Comparison of ENCODE assay signal across 9 cellular contexts in genomic region chr11:87421422-87421821, GRCh38.
DNase-seq lines count a peak whose midpoint lies in the region; ATAC-seq, FAIRE-seq and TF ChIP-seq lines count a peak whose summit lies in the region.
"Had no signal": no experiment of that assay in that cellular context is flagged by ENCODE, and none has a peak within 500 bp of the region (broad histone marks: within the 10 kb centered on the region; RNA-seq: fewer than 3 reads in every experiment).

No MANE protein-coding gene starts in this region.

- intact Hi-C loops in activated CD8-positive, alpha-beta T cell treated with anti-CD3 and anti-CD28 coated beads for 36 hours (cut with micrococcal nuclease), result loop anchor here (1.0 to 5.0 kb wide), 2 partner anchors 69 to 484 kb away; no protein-coding TSS in a partner anchor

- no peak overlapping the region for H3K27ac Mint-ChIP-seq in activated CD8-positive, alpha-beta T cell treated with anti-CD3 and anti-CD28 coated beads for 36 hours

- H3K4me3 Mint-ChIP-seq in activated CD8-positive, alpha-beta T cell treated with anti-CD3 and anti-CD28 coated beads for 36 hours, result no peak overlapping the region

- ATAC-seq in GM19452 (IDR thresholded peaks at IDR 0.05; ENCODE audit: unreplicated experiment) (peak; percentile 77), HG03432 (IDR thresholded peaks at IDR 0.05; ENCODE audit: unreplicated experiment) (peak; percentile 93), omental fat pad (ENCODE audit: low FRiP score) (peak; percentile 87)
- peak; percentile 58 for ATAC-seq in activated CD8-positive, alpha-beta T cell treated with anti-CD3 and anti-CD28 coated beads for 36 hours

- peaks cover 2% of the 10 kb centered on the region for H3K27me3 Mint-ChIP-seq in activated CD8-positive, alpha-beta T cell treated with anti-CD3 and anti-CD28 coated beads for 36 hours

- CTCF ChIA-PET in activated CD8-positive, alpha-beta T cell treated with anti-CD3 and anti-CD28 coated beads for 36 hours (lab: Charles Lee), result interaction anchor here (0.9 to 8.6 kb wide), 28 partner anchors 9 to 552 kb away, joined by 3 to 108 read pairs (median 5); no protein-coding TSS in a partner anchor

- POLR2A ChIA-PET in activated CD8-positive, alpha-beta T cell treated with anti-CD3 and anti-CD28 coated beads for 36 hours (lab: Charles Lee), result no interaction called here

- FAIRE-seq in frontal cortex (lab: Jason Lieb, UNC), result no peak
- FAIRE-seq: colon had no signal

- no peaks in the 10 kb centered on the region for H3K4me1 Mint-ChIP-seq in activated CD8-positive, alpha-beta T cell treated with anti-CD3 and anti-CD28 coated beads for 36 hours (ENCODE audit: low read depth)

- peak; percentile 68 for TF ChIP-seq CTCF in activated CD8-positive, alpha-beta T cell treated with anti-CD3 and anti-CD28 coated beads for 36 hours (IDR thresholded peaks at IDR 0.05)
- TF ChIP-seq CTCF in omental fat pad (IDR thresholded peaks at IDR 0.05), result peak in 2 of 3 donors; percentile 12 to 54

- no peaks in the 10 kb centered on the region for H3K9me3 Mint-ChIP-seq in activated CD8-positive, alpha-beta T cell treated with anti-CD3 and anti-CD28 coated beads for 36 hours

- no peaks in the 10 kb centered on the region for H3K36me3 Mint-ChIP-seq in activated CD8-positive, alpha-beta T cell treated with anti-CD3 and anti-CD28 coated beads for 36 hours (ENCODE audit: low read depth)

- DNase-seq in ELF-1 (ENCODE audit: low read depth, low spot score) (peak; percentile 81), NCI-H2227 (lab: John Stamatoyannopoulos, UW; ENCODE audit: unreplicated experiment) (peak; percentile 63), frontal cortex (ENCODE audit: low spot score in 2 of 2) (peak; percentile 10 to 33), omental fat pad (ENCODE audit: low spot score) (no peak)
- DNase-seq in activated CD8-positive, alpha-beta T cell treated with anti-CD3 and anti-CD28 coated beads for 36 hours, result peak; percentile 33
- no peak for DNase-seq in activated effector memory CD4-positive, alpha-beta T cell treated with Interleukin-2 at 50 U/mL for 16 hours

Comparison
In these comparisons a context has a peak if more than half of its experiments do, and no peak if none do; other contexts are left out.
1. DNase-seq: peak in ELF-1 (single experiment), NCI-H2227 (single experiment), activated CD8-positive, alpha-beta T cell treated with anti-CD3 and anti-CD28 coated beads for 36 hours (single experiment) and frontal cortex (2 of 2); none in omental fat pad (single experiment) and activated effector memory CD4-positive, alpha-beta T cell treated with Interleukin-2 at 50 U/mL for 16 hours (single experiment).
2. Peak in every context shown above with its lines, with median percentiles within 50 percentile points of each other: ATAC-seq.